ENCODE assay signal across 8 cellular contexts in the genomic region with DNA sequence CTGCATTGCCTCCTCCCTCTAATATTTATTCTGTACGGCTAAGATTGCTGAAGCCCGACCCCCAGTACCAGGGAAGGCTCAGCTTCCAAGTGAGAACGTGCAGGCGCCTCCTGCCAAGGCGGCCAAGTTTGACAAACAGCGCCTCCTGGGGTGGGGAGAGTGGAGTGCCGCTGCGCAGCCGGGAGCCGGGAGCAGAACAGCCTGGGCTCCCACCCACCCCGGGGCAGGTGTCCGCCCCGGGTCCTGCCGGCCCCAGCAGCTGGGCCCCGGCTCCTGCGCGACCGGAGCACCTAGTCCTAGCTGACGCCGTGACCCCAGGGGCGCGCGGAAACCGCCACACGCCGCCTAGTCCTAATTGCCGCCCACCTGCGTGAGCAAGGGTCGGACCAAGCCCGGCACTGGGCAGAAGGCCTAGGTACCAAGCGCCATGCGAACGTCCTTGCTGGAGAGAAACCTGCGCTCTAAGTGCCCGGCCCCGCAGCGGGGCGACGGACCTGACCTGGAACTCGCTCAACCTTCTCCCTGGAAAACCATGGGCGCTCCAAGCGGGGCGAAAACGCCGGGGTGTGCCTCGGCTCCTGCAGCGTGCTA. TPM values are rescaled to one million over a fixed set of nuclear protein-coding genes. Genes with fewer than 3 reads are reported as not detected.
DNase-seq lines count a peak whose midpoint lies in the region; ATAC-seq and TF ChIP-seq lines count a peak whose summit lies in the region.

No MANE protein-coding gene starts in this region.

- H3K9me2 ChIP-seq in Loucy (replicated peaks; ENCODE audit: low read depth, low read length): no peaks in the 10 kb centered on the region

- H3K27me3 Mint-ChIP-seq in endodermal cell (ENCODE audit: insufficient read depth) (peaks cover 85% of the 10 kb centered on the region), neural progenitor cell (ENCODE audit: insufficient read depth, low read depth) (peaks cover 67% of the 10 kb centered on the region)

- peaks cover 14% of the 10 kb centered on the region for H3K4me1 Mint-ChIP-seq in endodermal cell
- peaks cover 27% of the 10 kb centered on the region for H3K4me1 Mint-ChIP-seq in neural progenitor cell

- H3K27ac ChIP-seq in BLaER1 (no peak overlapping the region), endodermal cell (ENCODE audit: low read depth, low read length) (no peak overlapping the region), neural progenitor cell (no peak overlapping the region)

- H3K9me3 ChIP-seq in BLaER1 (peaks cover 11% of the 10 kb centered on the region; the same call in 1 of the 2 replicates), Loucy (ENCODE audit: insufficient read depth, low read depth, low read length) (no peaks in the 10 kb centered on the region), endodermal cell (ENCODE audit: control insufficient read depth, low read length) (no peaks in the 10 kb centered on the region), neural progenitor cell (ENCODE audit: low read depth) (no peaks in the 10 kb centered on the region)

- peaks cover 58% of the 10 kb centered on the region for H3K4me1 ChIP-seq in BLaER1
- no peaks in the 10 kb centered on the region for H3K4me1 ChIP-seq in Loucy (ENCODE audit: insufficient read depth, low read length, poor library complexity, severe bottlenecking)
- peaks cover 4% of the 10 kb centered on the region for H3K4me1 ChIP-seq in endodermal cell (ENCODE audit: control insufficient read depth, insufficient read depth, low read length)
- peaks cover 34% of the 10 kb centered on the region for H3K4me1 ChIP-seq in neural progenitor cell

- no peak overlapping the region for H3K27ac Mint-ChIP-seq in endodermal cell
- no peak overlapping the region for H3K27ac Mint-ChIP-seq in neural progenitor cell

- peaks cover 100% of the 10 kb centered on the region for H3K27me3 ChIP-seq in BLaER1
- no peaks in the 10 kb centered on the region for H3K27me3 ChIP-seq in Loucy (ENCODE audit: insufficient read depth, low read length, poor library complexity, severe bottlenecking)
- H3K27me3 ChIP-seq in endodermal cell (ENCODE audit: control insufficient read depth, insufficient read depth, low read length, poor library complexity, severe bottlenecking): peaks cover 97% of the 10 kb centered on the region
- peaks cover 98% of the 10 kb centered on the region for H3K27me3 ChIP-seq in neural progenitor cell

- H4K20me1 ChIP-seq in BLaER1 (peaks cover 86% of the 10 kb centered on the region), Loucy (ENCODE audit: insufficient read depth, low read length, poor library complexity, severe bottlenecking) (no peaks in the 10 kb centered on the region), neural progenitor cell (ENCODE audit: low read depth) (peaks cover 84% of the 10 kb centered on the region)

- H3K4me3 ChIP-seq in BLaER1 (no peak overlapping the region), Loucy (ENCODE audit: low read length, poor library complexity, severe bottlenecking) (no peak overlapping the region), endodermal cell (ENCODE audit: low read length) (peak overlapping the region; percentile 14), neural progenitor cell (peak overlapping the region; percentile 15)

- H3K36me3 ChIP-seq in BLaER1: no peaks in the 10 kb centered on the region
- no peaks in the 10 kb centered on the region for H3K36me3 ChIP-seq in Loucy (ENCODE audit: insufficient read depth, low read length)
- no peaks in the 10 kb centered on the region for H3K36me3 ChIP-seq in endodermal cell (ENCODE audit: control insufficient read depth, insufficient read depth, low read length)
- H3K36me3 ChIP-seq in neural progenitor cell: no peaks in the 10 kb centered on the region

- no peaks in the 10 kb centered on the region for H3F3A ChIP-seq in Loucy (ENCODE audit: low read depth)
- H3F3A ChIP-seq in neural progenitor cell (ENCODE audit: low read depth): peaks cover 39% of the 10 kb centered on the region

- 2 to 3% methylated on average over 31 to 47 of the region's 47 CpGs for WGBS in endodermal cell (ENCODE audit: insufficient coverage in 1 of 2, insufficient read length in 1 of 2), 2 experiments

- TF ChIP-seq CTCF in Loucy (conservative IDR thresholded peaks at IDR 0.05; ENCODE audit: low read length) (peak; percentile 14; the same call in 1 of the 2 replicates), endodermal cell (conservative IDR thresholded peaks at IDR 0.05) (peak; percentile 88), neural progenitor cell (IDR thresholded peaks at IDR 0.05) (peak; percentile 74)

- ATAC-seq in GM18861 (IDR thresholded peaks at IDR 0.05; ENCODE audit: unreplicated experiment): no peak
- ATAC-seq in GM18907 (IDR thresholded peaks at IDR 0.05; ENCODE audit: unreplicated experiment): no peak
- ATAC-seq in GM21723 (IDR thresholded peaks at IDR 0.05; ENCODE audit: unreplicated experiment): no peak

- H2AFZ ChIP-seq in Loucy (ENCODE audit: low read length) (no peak overlapping the region), neural progenitor cell (replicated peaks) (no peak overlapping the region)

- H3K36me3 Mint-ChIP-seq in endodermal cell (ENCODE audit: low read depth): no peaks in the 10 kb centered on the region
- no peaks in the 10 kb centered on the region for H3K36me3 Mint-ChIP-seq in neural progenitor cell

- peak; percentile 96 for DNase-seq in endodermal cell
- DNase-seq in neural progenitor cell (ENCODE audit: low spot score): peak; percentile 89
- no peak for DNase-seq in activated CD4-positive, CD25-positive, alpha-beta regulatory T cell treated with anti-CD3 and anti-CD28 coated beads, Interleukin-2, amount 50 U/mL, for 72 hours

- H3K4me2 ChIP-seq in BLaER1: peak overlapping the region; percentile 39
- no peak overlapping the region for H3K4me2 ChIP-seq in Loucy (ENCODE audit: low read depth, low read length, poor library complexity, severe bottlenecking)
- peak overlapping the region; percentile 73 for H3K4me2 ChIP-seq in neural progenitor cell

- H3K9ac ChIP-seq in BLaER1 (no peak overlapping the region), Loucy (ENCODE audit: low read depth, low read length, poor library complexity, severe bottlenecking) (no peak overlapping the region), endodermal cell (ENCODE audit: extremely low read depth, low read length, poor library complexity, severe bottlenecking) (no peak overlapping the region), neural progenitor cell (no peak overlapping the region)

- H3K79me2 ChIP-seq in Loucy (ENCODE audit: insufficient read depth, low read length): no peaks in the 10 kb centered on the region
- H3K79me2 ChIP-seq in neural progenitor cell (ENCODE audit: low read depth): no peaks in the 10 kb centered on the region

- H3K9me3 Mint-ChIP-seq in endodermal cell (no peaks in the 10 kb centered on the region), neural progenitor cell (no peaks in the 10 kb centered on the region)

- H3K4me3 Mint-ChIP-seq in endodermal cell (peak overlapping the region; percentile 46), neural progenitor cell (no peak overlapping the region)

RNA-seq across cellular contexts. Expression of a gene that starts 5.0 kb away (rescaled TPM):
- total RNA-seq in endodermal cell (1 to 10 TPM in 1 of 2 donors, under 1 TPM in 1; 0.44 to 2.0 TPM), neural progenitor cell (ENCODE audit: low replicate concordance) (0.15 and 0.40 TPM in 2 replicates)
- 20.8 TPM for polyA plus RNA-seq in endodermal cell (2013, experiment 1 of 2)
- polyA plus RNA-seq in endodermal cell (2013, experiment 2 of 2): 16.1 TPM

Comparison
In these comparisons a context has a peak if more than half of its experiments do, and no peak if none do; other contexts are left out.
1. H3K4me3 ChIP-seq: peak in endodermal cell (single experiment) and neural progenitor cell (single experiment); none in BLaER1 (single experiment) and Loucy (single experiment).
2. CTCF ChIP-seq: peak in every context shown above with its lines; median percentile 88 in endodermal cell; 74 in neural progenitor cell; 14 in Loucy.